ENCODE assay signal across 1 cellular context in the genomic region with DNA sequence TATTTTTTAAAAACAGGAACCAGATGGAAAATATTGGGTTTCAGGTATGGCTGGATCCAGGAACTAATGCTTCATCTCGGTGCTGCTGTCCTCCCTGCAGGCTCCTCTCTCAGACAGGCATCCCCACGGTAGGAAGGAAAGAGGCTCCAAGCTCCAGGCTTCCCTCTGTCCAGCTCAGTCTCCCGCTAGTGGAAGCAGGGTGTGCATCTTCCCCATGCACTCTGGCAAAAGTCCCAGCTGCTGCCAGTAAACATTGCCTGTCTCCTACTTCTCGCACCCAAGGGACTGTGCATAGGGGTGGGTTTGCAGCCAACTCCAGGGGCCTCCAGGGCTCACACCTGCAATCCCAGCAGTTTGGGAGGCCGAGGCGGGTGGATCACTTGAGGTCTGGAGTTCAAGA.
TF ChIP-seq lines count a peak whose summit lies in the region.

No MANE protein-coding gene starts in this region.

TF ChIP-seq in A549, 52 proteins besides CTCF, POLR2A, EP300 and RAD21 (continued from another document):
- TF ChIP-seq KDM5A (IDR thresholded peaks at IDR 0.05): no peak
